Comparison of ENCODE assay signal across 1 cellular context in genomic region chr1:40382110-40382464, GRCh38.
TF ChIP-seq lines count a peak whose summit lies in the region.

No MANE protein-coding gene starts in this region.

TF ChIP-seq in HepG2, 621 proteins besides CTCF, POLR2A, EP300 and RAD21 (continued from another document):
- TF ChIP-seq, protein P1, sequence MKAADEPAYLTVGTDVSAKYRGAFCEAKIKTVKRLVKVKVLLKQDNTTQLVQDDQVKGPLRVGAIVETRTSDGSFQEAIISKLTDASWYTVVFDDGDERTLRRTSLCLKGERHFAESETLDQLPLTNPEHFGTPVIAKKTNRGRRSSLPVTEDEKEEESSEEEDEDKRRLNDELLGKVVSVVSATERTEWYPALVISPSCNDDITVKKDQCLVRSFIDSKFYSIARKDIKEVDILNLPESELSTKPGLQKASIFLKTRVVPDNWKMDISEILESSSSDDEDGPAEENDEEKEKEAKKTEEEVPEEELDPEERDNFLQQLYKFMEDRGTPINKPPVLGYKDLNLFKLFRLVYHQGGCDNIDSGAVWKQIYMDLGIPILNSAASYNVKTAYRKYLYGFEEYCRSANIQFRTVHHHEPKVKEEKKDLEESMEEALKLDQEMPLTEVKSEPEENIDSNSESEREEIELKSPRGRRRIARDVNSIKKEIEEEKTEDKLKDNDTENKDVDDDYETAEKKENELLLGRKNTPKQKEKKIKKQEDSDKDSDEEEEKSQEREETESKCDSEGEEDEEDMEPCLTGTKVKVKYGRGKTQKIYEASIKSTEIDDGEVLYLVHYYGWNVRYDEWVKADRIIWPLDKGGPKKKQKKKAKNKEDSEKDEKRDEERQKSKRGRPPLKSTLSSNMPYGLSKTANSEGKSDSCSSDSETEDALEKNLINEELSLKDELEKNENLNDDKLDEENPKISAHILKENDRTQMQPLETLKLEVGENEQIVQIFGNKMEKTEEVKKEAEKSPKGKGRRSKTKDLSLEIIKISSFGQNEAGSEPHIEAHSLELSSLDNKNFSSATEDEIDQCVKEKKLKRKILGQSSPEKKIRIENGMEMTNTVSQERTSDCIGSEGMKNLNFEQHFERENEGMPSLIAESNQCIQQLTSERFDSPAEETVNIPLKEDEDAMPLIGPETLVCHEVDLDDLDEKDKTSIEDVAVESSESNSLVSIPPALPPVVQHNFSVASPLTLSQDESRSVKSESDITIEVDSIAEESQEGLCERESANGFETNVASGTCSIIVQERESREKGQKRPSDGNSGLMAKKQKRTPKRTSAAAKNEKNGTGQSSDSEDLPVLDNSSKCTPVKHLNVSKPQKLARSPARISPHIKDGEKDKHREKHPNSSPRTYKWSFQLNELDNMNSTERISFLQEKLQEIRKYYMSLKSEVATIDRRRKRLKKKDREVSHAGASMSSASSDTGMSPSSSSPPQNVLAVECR (CRISPR knock-in tag; IDR thresholded peaks at IDR 0.05; ENCODE audit: borderline replicate concordance): no peak
- TF ChIP-seq DPF2 (CRISPR knock-in tag; IDR thresholded peaks at IDR 0.05; ENCODE audit: borderline replicate concordance, low read depth) (no peak), ZIK1 (CRISPR knock-in tag; IDR thresholded peaks at IDR 0.05; ENCODE audit: borderline replicate concordance, low read depth) (no peak), ZNF18 (CRISPR knock-in tag; IDR thresholded peaks at IDR 0.05; ENCODE audit: insufficient replicate concordance) (no peak), HNRNPK (IDR thresholded peaks at IDR 0.05; ENCODE audit: low read depth, low read length, poor library complexity, severe bottlenecking) (no peak), ZNF414 (CRISPR knock-in tag; IDR thresholded peaks at IDR 0.05) (no peak), ZNF510 (CRISPR knock-in tag; IDR thresholded peaks at IDR 0.05; ENCODE audit: low read depth) (no peak), ZNF17 (CRISPR knock-in tag; IDR thresholded peaks at IDR 0.05) (no peak), TBP (CRISPR knock-in tag; IDR thresholded peaks at IDR 0.05) (no peak), CCAR2 (optimal IDR thresholded peaks at IDR 0.05; ENCODE audit: low read depth, low read length) (no peak), GTF2F1 (IDR thresholded peaks at IDR 0.05; ENCODE audit: low read length) (no peak), ZNF484 (CRISPR knock-in tag; IDR thresholded peaks at IDR 0.05; ENCODE audit: borderline replicate concordance, low read depth) (no peak), ARNTL (CRISPR knock-in tag; IDR thresholded peaks at IDR 0.05) (no peak), THYN1 (CRISPR knock-in tag; IDR thresholded peaks at IDR 0.05; ENCODE audit: borderline replicate concordance, low read depth) (no peak)
- TF ChIP-seq, protein P2, sequence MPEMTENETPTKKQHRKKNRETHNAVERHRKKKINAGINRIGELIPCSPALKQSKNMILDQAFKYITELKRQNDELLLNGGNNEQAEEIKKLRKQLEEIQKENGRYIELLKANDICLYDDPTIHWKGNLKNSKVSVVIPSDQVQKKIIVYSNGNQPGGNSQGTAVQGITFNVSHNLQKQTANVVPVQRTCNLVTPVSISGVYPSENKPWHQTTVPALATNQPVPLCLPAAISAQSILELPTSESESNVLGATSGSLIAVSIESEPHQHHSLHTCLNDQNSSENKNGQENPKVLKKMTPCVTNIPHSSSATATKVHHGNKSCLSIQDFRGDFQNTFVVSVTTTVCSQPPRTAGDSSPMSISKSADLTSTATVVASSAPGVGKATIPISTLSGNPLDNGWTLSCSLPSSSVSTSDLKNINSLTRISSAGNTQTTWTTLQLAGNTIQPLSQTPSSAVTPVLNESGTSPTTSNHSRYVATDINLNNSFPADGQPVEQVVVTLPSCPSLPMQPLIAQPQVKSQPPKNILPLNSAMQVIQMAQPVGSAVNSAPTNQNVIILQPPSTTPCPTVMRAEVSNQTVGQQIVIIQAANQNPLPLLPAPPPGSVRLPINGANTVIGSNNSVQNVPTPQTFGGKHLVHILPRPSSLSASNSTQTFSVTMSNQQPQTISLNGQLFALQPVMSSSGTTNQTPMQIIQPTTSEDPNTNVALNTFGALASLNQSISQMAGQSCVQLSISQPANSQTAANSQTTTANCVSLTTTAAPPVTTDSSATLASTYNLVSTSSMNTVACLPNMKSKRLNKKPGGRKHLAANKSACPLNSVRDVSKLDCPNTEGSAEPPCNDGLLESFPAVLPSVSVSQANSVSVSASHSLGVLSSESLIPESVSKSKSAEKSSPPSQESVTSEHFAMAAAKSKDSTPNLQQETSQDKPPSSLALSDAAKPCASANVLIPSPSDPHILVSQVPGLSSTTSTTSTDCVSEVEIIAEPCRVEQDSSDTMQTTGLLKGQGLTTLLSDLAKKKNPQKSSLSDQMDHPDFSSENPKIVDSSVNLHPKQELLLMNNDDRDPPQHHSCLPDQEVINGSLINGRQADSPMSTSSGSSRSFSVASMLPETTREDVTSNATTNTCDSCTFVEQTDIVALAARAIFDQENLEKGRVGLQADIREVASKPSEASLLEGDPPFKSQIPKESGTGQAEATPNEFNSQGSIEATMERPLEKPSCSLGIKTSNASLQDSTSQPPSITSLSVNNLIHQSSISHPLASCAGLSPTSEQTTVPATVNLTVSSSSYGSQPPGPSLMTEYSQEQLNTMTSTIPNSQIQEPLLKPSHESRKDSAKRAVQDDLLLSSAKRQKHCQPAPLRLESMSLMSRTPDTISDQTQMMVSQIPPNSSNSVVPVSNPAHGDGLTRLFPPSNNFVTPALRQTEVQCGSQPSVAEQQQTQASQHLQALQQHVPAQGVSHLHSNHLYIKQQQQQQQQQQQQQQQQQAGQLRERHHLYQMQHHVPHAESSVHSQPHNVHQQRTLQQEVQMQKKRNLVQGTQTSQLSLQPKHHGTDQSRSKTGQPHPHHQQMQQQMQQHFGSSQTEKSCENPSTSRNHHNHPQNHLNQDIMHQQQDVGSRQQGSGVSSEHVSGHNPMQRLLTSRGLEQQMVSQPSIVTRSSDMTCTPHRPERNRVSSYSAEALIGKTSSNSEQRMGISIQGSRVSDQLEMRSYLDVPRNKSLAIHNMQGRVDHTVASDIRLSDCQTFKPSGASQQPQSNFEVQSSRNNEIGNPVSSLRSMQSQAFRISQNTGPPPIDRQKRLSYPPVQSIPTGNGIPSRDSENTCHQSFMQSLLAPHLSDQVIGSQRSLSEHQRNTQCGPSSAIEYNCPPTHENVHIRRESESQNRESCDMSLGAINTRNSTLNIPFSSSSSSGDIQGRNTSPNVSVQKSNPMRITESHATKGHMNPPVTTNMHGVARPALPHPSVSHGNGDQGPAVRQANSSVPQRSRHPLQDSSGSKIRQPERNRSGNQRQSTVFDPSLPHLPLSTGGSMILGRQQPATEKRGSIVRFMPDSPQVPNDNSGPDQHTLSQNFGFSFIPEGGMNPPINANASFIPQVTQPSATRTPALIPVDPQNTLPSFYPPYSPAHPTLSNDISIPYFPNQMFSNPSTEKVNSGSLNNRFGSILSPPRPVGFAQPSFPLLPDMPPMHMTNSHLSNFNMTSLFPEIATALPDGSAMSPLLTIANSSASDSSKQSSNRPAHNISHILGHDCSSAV (CRISPR knock-in tag; IDR thresholded peaks at IDR 0.05; ENCODE audit: borderline replicate concordance): no peak
